In genomic region chr20:2156666-2157624, GRCh38 we compare ENCODE assay signal across 23 cellular contexts.
"Had no signal": no experiment of that assay in that cellular context is flagged by ENCODE, and none has a peak within 500 bp of the region (broad histone marks: within the 10 kb centered on the region; RNA-seq: fewer than 3 reads in every experiment).

No MANE protein-coding gene starts in this region.

- H3K27me3 Mint-ChIP-seq: activated naive CD4-positive, alpha-beta T cell treated with anti-CD3 and anti-CD28 coated beads, Interleukin-2, amount 50 U/mL, for 24 hours; stimulated activated naive CD8-positive, alpha-beta T cell treated with anti-CD3 and anti-CD28 coated beads, Interleukin-15, amount 100 ng/mL, for 72 hours had no signal

- H3K27ac ChIP-seq: cardiac muscle cell, gastroesophageal sphincter, heart left ventricle, left ventricle myocardium inferior, psoas muscle, skin epidermis, suprapubic skin, transverse colon, uterus, WERI-Rb-1 had no signal

- H3K9me3 ChIP-seq: gastroesophageal sphincter, heart left ventricle, left ventricle myocardium inferior, psoas muscle, suprapubic skin, transverse colon, uterus had no signal

- H3K36me3 ChIP-seq: cardiac muscle cell, gastroesophageal sphincter, heart left ventricle, left ventricle myocardium inferior, suprapubic skin, transverse colon, uterus, WERI-Rb-1 had no signal

- H3K36me3 Mint-ChIP-seq: activated naive CD4-positive, alpha-beta T cell treated with anti-CD3 and anti-CD28 coated beads, Interleukin-2, amount 50 U/mL, for 24 hours; naive B cell had no signal

- H3K27me3 ChIP-seq: gastroesophageal sphincter, heart left ventricle, suprapubic skin, transverse colon, uterus had no signal

- H3K4me3 Mint-ChIP-seq: activated naive CD4-positive, alpha-beta T cell treated with anti-CD3 and anti-CD28 coated beads, Interleukin-2, amount 50 U/mL, for 24 hours; effector memory CD8-positive, alpha-beta T cell; naive B cell; neural crest cell; stimulated activated naive CD8-positive, alpha-beta T cell treated with anti-CD3 and anti-CD28 coated beads, Interleukin-15, amount 100 ng/mL, for 72 hours had no signal

- H3K9me3 Mint-ChIP-seq: activated naive CD4-positive, alpha-beta T cell treated with anti-CD3 and anti-CD28 coated beads, Interleukin-2, amount 50 U/mL, for 24 hours; effector memory CD8-positive, alpha-beta T cell; naive B cell; neural crest cell; stimulated activated naive CD8-positive, alpha-beta T cell treated with anti-CD3 and anti-CD28 coated beads, Interleukin-15, amount 100 ng/mL, for 72 hours had no signal

- H3K4me1 Mint-ChIP-seq: activated naive CD4-positive, alpha-beta T cell treated with anti-CD3 and anti-CD28 coated beads, Interleukin-2, amount 50 U/mL, for 24 hours; naive B cell; neural crest cell; stimulated activated naive CD8-positive, alpha-beta T cell treated with anti-CD3 and anti-CD28 coated beads, Interleukin-15, amount 100 ng/mL, for 72 hours had no signal

- ATAC-seq: effector memory CD8-positive, alpha-beta T cell; gastroesophageal sphincter; heart left ventricle; psoas muscle; right cardiac atrium; stimulated activated naive CD8-positive, alpha-beta T cell treated with anti-CD3 and anti-CD28 coated beads, Interleukin-15, amount 100 ng/mL, for 72 hours had no signal

- DNase-seq: activated CD4-positive, alpha-beta T cell treated with anti-CD3 and anti-CD28 coated beads for 1 hour; activated gamma-delta T cell; dermis blood vessel endothelial cell; effector memory CD8-positive, alpha-beta T cell; heart left ventricle; kidney glomerular epithelial cell; left ventricle myocardium inferior; naive B cell; psoas muscle; right cardiac atrium; stimulated activated CD4-positive, alpha-beta T cell treated with anti-CD3 and anti-CD28 coated beads, Interleukin-15, amount 100 ng/mL, for 24 hours; stimulated activated CD4-positive, alpha-beta T cell treated with anti-CD3 and anti-CD28 coated beads, Interleukin-2, amount 100 ng/mL, for 48 hours; stimulated activated naive CD8-positive, alpha-beta T cell treated with anti-CD3 and anti-CD28 coated beads, Interleukin-15, amount 100 ng/mL, for 72 hours; T-helper 2 cell; transverse colon; uterus; WERI-Rb-1 had no signal

- H3K4me3 ChIP-seq: cardiac muscle cell, gastroesophageal sphincter, heart left ventricle, left ventricle myocardium inferior, psoas muscle, skin epidermis, suprapubic skin, transverse colon, uterus had no signal

- H3K27ac Mint-ChIP-seq: activated naive CD4-positive, alpha-beta T cell treated with anti-CD3 and anti-CD28 coated beads, Interleukin-2, amount 50 U/mL, for 24 hours; effector memory CD8-positive, alpha-beta T cell; naive B cell; stimulated activated naive CD8-positive, alpha-beta T cell treated with anti-CD3 and anti-CD28 coated beads, Interleukin-15, amount 100 ng/mL, for 72 hours had no signal

- H3K4me1 ChIP-seq: psoas muscle had no signal
